In genomic region chr19:38288127-38288855, GRCh38 we compare ENCODE assay signal across 21 cellular contexts. TPM values are rescaled to one million over a fixed set of nuclear protein-coding genes. Genes with fewer than 3 reads are reported as not detected.
A peak's percentile ranks its signal among the peaks of the same experiment; 100 is the strongest.
DNase-seq lines count a peak whose midpoint lies in the region; ATAC-seq and TF ChIP-seq lines count a peak whose summit lies in the region.
"Had no signal": no experiment of that assay in that cellular context is flagged by ENCODE, and none has a peak within 500 bp of the region (broad histone marks: within the 10 kb centered on the region; RNA-seq: fewer than 3 reads in every experiment).

No MANE protein-coding gene starts in this region.

- TF ChIP-seq POLR2A in breast epithelium (IDR thresholded peaks at IDR 0.05) = no peak

- POLR2A ChIA-PET in MCF 10A (lab: Yijun Ruan, JAX) = interaction anchor here (10.4 kb wide), 1 partner anchor 22 kb away, joined by 82 read pairs; the partner anchor contains the start of gene SPINT2

- no peak overlapping the region for H3K4me3 ChIP-seq in breast epithelium
- H3K4me3 ChIP-seq in ectodermal cell (ENCODE audit: insufficient read depth, low read depth, low read length) = no peak overlapping the region
- H3K4me3 ChIP-seq in neutrophil (ENCODE audit: low read depth in 1 of 2, low read length in 1 of 2) = no peak overlapping the region
- H3K4me3 ChIP-seq: GM23338 had no signal

- intact Hi-C loops in breast epithelium (cut with DNase I; ENCODE audit: low total_unique reads) = no loop called here
- intact Hi-C loops in MCF 10A (cut with micrococcal nuclease) = no loop called here

- 90 to 91% methylated on average over 16 of the region's 16 CpGs for WGBS in ectodermal cell, 2 experiments

- ATAC-seq in GM19463 (IDR thresholded peaks at IDR 0.05; ENCODE audit: unreplicated experiment) = no peak
- ATAC-seq in GM18517 (IDR thresholded peaks at IDR 0.05; ENCODE audit: unreplicated experiment) = no peak
- no peak for ATAC-seq in HG03521 (IDR thresholded peaks at IDR 0.05; ENCODE audit: unreplicated experiment)
- ATAC-seq in GM18868 (IDR thresholded peaks at IDR 0.05; ENCODE audit: unreplicated experiment) = no peak
- ATAC-seq: GM23338, Panc1 had no signal

- no peaks in the 10 kb centered on the region for H3K9me3 Mint-ChIP-seq in MCF 10A (ENCODE audit: unreplicated experiment)
- H3K9me3 Mint-ChIP-seq: CD4-positive, alpha-beta memory T cell; GM23338 had no signal

- no peaks in the 10 kb centered on the region for H3K9me3 ChIP-seq in breast epithelium
- H3K9me3 ChIP-seq in ectodermal cell (ENCODE audit: control insufficient read depth, low read length) = no peaks in the 10 kb centered on the region
- no peaks in the 10 kb centered on the region for H3K9me3 ChIP-seq in neutrophil

- H3K36me3 ChIP-seq in breast epithelium (no peaks in the 10 kb centered on the region), ectodermal cell (ENCODE audit: control insufficient read depth, insufficient read depth, low read length) (no peaks in the 10 kb centered on the region), neutrophil (peaks cover 80% of the 10 kb centered on the region)

- H3K36me3 Mint-ChIP-seq in MCF 10A (ENCODE audit: insufficient read depth, unreplicated experiment) = peaks cover 79% of the 10 kb centered on the region

- H3K27ac Mint-ChIP-seq in MCF 10A (ENCODE audit: low read depth, unreplicated experiment) = no peak overlapping the region
- H3K27ac Mint-ChIP-seq: CD4-positive, alpha-beta memory T cell; GM23338 had no signal

- DNase-seq in breast epithelium (ENCODE audit: low spot score in 2 of 2) (no peak), MCF 10A (ENCODE audit: unreplicated experiment) (no peak)
- DNase-seq: 8988T; Calu3; CD4-positive, alpha-beta memory T cell; HCEC 1CT; NCI-H1417 treated with DMSO at 0.1 percent for 48 hours; NCI-H1930; NCI-H345; NCI-H526 had no signal

- H3K27me3 Mint-ChIP-seq in MCF 10A (ENCODE audit: insufficient read depth, unreplicated experiment) = no peaks in the 10 kb centered on the region
- H3K27me3 Mint-ChIP-seq: CD4-positive, alpha-beta memory T cell had no signal

- H3K27ac ChIP-seq in breast epithelium (peak overlapping the region; percentile 79 to 93), ectodermal cell (ENCODE audit: insufficient read depth, low read depth, low read length, poor library complexity, severe bottlenecking) (peak overlapping the region; percentile 55), neutrophil (peak overlapping the region; percentile 48)
- H3K27ac ChIP-seq: KMS-11 had no signal

- no TSS peak for BruUV-seq in MCF 10A (replicated peaks; lab: Mats Ljungman, UMichigan)

- no peak for TF ChIP-seq CTCF in breast epithelium (IDR thresholded peaks at IDR 0.05)
- no peak for TF ChIP-seq CTCF in MCF 10A (IDR thresholded peaks at IDR 0.05; ENCODE audit: unreplicated experiment)
- no peak for TF ChIP-seq CTCF in neutrophil (IDR thresholded peaks at IDR 0.05)

- peaks cover 11% of the 10 kb centered on the region for H3K4me1 Mint-ChIP-seq in MCF 10A (ENCODE audit: insufficient read depth, unreplicated experiment)
- H3K4me1 Mint-ChIP-seq: CD4-positive, alpha-beta memory T cell; GM23338 had no signal

- peaks cover 0 to 16% of the 10 kb centered on the region in 2 donors for H3K4me1 ChIP-seq in breast epithelium
- peaks cover 17% of the 10 kb centered on the region for H3K4me1 ChIP-seq in ectodermal cell (ENCODE audit: control insufficient read depth, insufficient read depth, low read length)
- H3K4me1 ChIP-seq in neutrophil (ENCODE audit: control insufficient read depth in 1 of 2, insufficient read depth in 1 of 2, low read depth in 1 of 2, low read length in 1 of 2) = peaks cover 3 to 5% of the 10 kb centered on the region in 2 experiments

- H3K27me3 ChIP-seq in breast epithelium (no peaks in the 10 kb centered on the region), ectodermal cell (ENCODE audit: control insufficient read depth, insufficient read depth, low read length, poor library complexity, severe bottlenecking) (no peaks in the 10 kb centered on the region), neutrophil (no peaks in the 10 kb centered on the region)

- CTCF ChIA-PET in MCF 10A (lab: Yijun Ruan, JAX) = interaction anchor here (1.8 kb wide), 1 partner anchor 45 kb away, joined by 7 read pairs; no protein-coding TSS in a partner anchor

- no peak overlapping the region for H3K4me3 Mint-ChIP-seq in MCF 10A (ENCODE audit: unreplicated experiment)
- H3K4me3 Mint-ChIP-seq: CD4-positive, alpha-beta memory T cell; GM23338 had no signal

RNA-seq across cellular contexts. Expression of gene C19orf33, which starts 15.8 kb away (rescaled TPM):
- 10 to 100 TPM in 2 of 3 donors, 1 to 10 TPM in 1; 3.5 to 19.3 (median 13.1) TPM for total RNA-seq in breast epithelium
- 343 and 381 TPM in 2 replicates for total RNA-seq in MCF 10A (2022)
- not detected for polyA plus RNA-seq in ectodermal cell (2013, experiment 1 of 4)
- polyA plus RNA-seq in ectodermal cell (2013, experiment 2 of 4) = not detected
- polyA plus RNA-seq in ectodermal cell (2013, experiment 3 of 4) = not detected
- not detected for polyA plus RNA-seq in ectodermal cell (2013, experiment 4 of 4)
- total RNA-seq: CD4-positive, alpha-beta memory T cell; M059J had no signal
- polyA plus RNA-seq: CD4-positive, alpha-beta memory T cell had no signal

RNA-seq across cellular contexts. Expression of gene SPINT2, which starts 23.9 kb away (rescaled TPM):
- total RNA-seq in breast epithelium (100 to 1,000 TPM in 2 of 3 donors, 10 to 100 TPM in 1; 17.1 to 639 (median 492) TPM), MCF 10A (2022) (277 and 333 TPM in 2 replicates)
- 128 TPM for polyA plus RNA-seq in ectodermal cell (2013, experiment 1 of 4)
- polyA plus RNA-seq in ectodermal cell (2013, experiment 2 of 4) = 141 TPM
- polyA plus RNA-seq in ectodermal cell (2013, experiment 3 of 4) = 124 TPM
- polyA plus RNA-seq in ectodermal cell (2013, experiment 4 of 4) = 141 TPM

RNA-seq across cellular contexts. Expression of gene YIF1B, which starts 27.5 kb away (rescaled TPM):
- 10 to 100 TPM; 20.5 to 28.8 (median 27.7) TPM for total RNA-seq in breast epithelium
- total RNA-seq in MCF 10A (2022) = 49.2 and 60.3 TPM in 2 replicates
- 86.3 TPM for polyA plus RNA-seq in ectodermal cell (2013, experiment 1 of 4)
- 87.5 TPM for polyA plus RNA-seq in ectodermal cell (2013, experiment 2 of 4)
- 81.9 TPM for polyA plus RNA-seq in ectodermal cell (2013, experiment 3 of 4)
- 90.4 TPM for polyA plus RNA-seq in ectodermal cell (2013, experiment 4 of 4)

RNA-seq across cellular contexts. Expression of gene KCNK6, which starts 31.4 kb away (rescaled TPM):
- total RNA-seq in breast epithelium = 1 to 10 TPM; 3.5 to 5.1 (median 3.6) TPM
- total RNA-seq in MCF 10A (2022) = 5.3 and 6.2 TPM in 2 replicates
- 1.0 TPM for polyA plus RNA-seq in ectodermal cell (2013, experiment 1 of 4)
- polyA plus RNA-seq in ectodermal cell (2013, experiment 2 of 4) = 1.3 TPM
- 1.0 TPM for polyA plus RNA-seq in ectodermal cell (2013, experiment 3 of 4)
- polyA plus RNA-seq in ectodermal cell (2013, experiment 4 of 4) = 1.3 TPM

RNA-seq across cellular contexts. Expression of gene PPP1R14A, which starts 32.1 kb away (rescaled TPM):
- total RNA-seq in breast epithelium = 10 to 100 TPM; 39.1 to 83.2 (median 51.2) TPM
- not detected in 2 replicates for total RNA-seq in MCF 10A (2022)
- 3.2 TPM for polyA plus RNA-seq in ectodermal cell (2013, experiment 1 of 4)
- 3.5 TPM for polyA plus RNA-seq in ectodermal cell (2013, experiment 2 of 4)
- 6.0 TPM for polyA plus RNA-seq in ectodermal cell (2013, experiment 3 of 4)
- polyA plus RNA-seq in ectodermal cell (2013, experiment 4 of 4) = 4.8 TPM
- total RNA-seq: CD4-positive, alpha-beta memory T cell; HT-29; M059J had no signal
- polyA plus RNA-seq: CD4-positive, alpha-beta memory T cell had no signal

Comparison
In these comparisons a context has a peak if more than half of its experiments do, and no peak if none do; other contexts are left out.
1. RNA of gene C19orf33, which starts 15.8 kb away (total RNA-seq): 343 to 381 TPM in MCF 10A; 3.5 to 19.3 TPM in breast epithelium; every median in the first group is over 10 times any median in the second.
2. Peak in every context shown above with its lines, with median percentiles within 50 percentile points of each other: H3K27ac ChIP-seq.